In the genomic region with DNA sequence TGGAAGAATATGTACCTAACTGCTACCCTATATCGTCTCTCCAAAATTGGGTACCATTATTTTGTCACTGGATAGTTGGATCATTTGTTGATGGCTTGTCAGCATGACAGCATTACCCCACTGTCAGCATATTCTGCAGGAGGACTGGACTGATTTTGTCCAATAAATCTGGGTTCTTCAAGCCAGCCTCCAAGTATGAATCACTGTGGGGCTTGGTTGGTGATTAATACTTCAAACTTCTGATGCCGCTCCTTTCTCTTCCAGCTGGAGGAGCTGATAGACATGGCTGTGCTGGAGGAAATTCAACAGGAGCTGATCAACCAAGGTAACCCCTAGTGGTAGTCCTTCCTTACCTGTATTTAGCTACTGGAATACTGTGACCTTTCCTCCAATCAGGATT, we compare ENCODE assay signal across 12 cellular contexts. TPM values are rescaled to one million over a fixed set of nuclear protein-coding genes. Genes with fewer than 3 reads are reported as not detected.
DNase-seq lines count a peak whose midpoint lies in the region; ATAC-seq and TF ChIP-seq lines count a peak whose summit lies in the region.
"Had no signal": no experiment of that assay in that cellular context is flagged by ENCODE, and none has a peak within 500 bp of the region (broad histone marks: within the 10 kb centered on the region; RNA-seq: fewer than 3 reads in every experiment).

No MANE protein-coding gene starts in this region.

- no peak for TF ChIP-seq CTCF in lower lobe of right lung (IDR thresholded peaks at IDR 0.05)

- intact Hi-C loops in lower lobe of right lung (cut with DNase I), result no loop called here

- no peak for ATAC-seq in lower lobe of right lung

- H3K36me3 ChIP-seq in lower lobe of right lung, result peaks cover 66% of the 10 kb centered on the region

- H3K27ac ChIP-seq in epithelial cell of prostate (peak overlapping the region; percentile 80), lower lobe of right lung (no peak overlapping the region)
- H3K27ac ChIP-seq: dorsolateral prefrontal cortex, Peyer's patch had no signal

- H3K4me1 ChIP-seq in lower lobe of right lung, result peaks cover 25% of the 10 kb centered on the region

- H3K9me3 ChIP-seq in lower lobe of right lung, result no peaks in the 10 kb centered on the region
- H3K9me3 ChIP-seq: Peyer's patch had no signal

- H3K4me3 ChIP-seq in lower lobe of right lung, result no peak overlapping the region
- H3K4me3 ChIP-seq: Peyer's patch had no signal

- H3K27me3 ChIP-seq in lower lobe of right lung (ENCODE audit: low read depth), result no peaks in the 10 kb centered on the region
- H3K27me3 ChIP-seq: dorsolateral prefrontal cortex, Peyer's patch had no signal

- DNase-seq in GM04504 (ENCODE audit: low read depth) (peak; percentile 46), RKO (ENCODE audit: low spot score) (peak; percentile 92), epithelial cell of prostate (ENCODE audit: low read depth, low spot score) (no peak), renal cortical epithelial cell (ENCODE audit: low read depth) (peak; percentile 85), NCI-H1436 (lab: John Stamatoyannopoulos, UW) (no peak), cerebellum (ENCODE audit: low spot score) (no peak), lower lobe of right lung (no peak)
- DNase-seq: DMS79 treated with DMSO at 0.1 percent for 48 hours; dorsolateral prefrontal cortex; NCI-H2107; Peyer's patch; stimulated activated CD8-positive, alpha-beta memory T cell treated with anti-CD3 and anti-CD28 coated beads, Interleukin-4, amount 100 ng/mL, for 48 hours had no signal

RNA-seq across cellular contexts. Expression of a gene that starts 2.5 kb away (rescaled TPM):
- total RNA-seq in renal cortical epithelial cell (29.3 and 56.1 TPM in 2 replicates), cerebellum (65.1 TPM), lower lobe of right lung (37.2 TPM)

RNA-seq across cellular contexts. Expression of a gene that starts 3.0 kb away (rescaled TPM):
- total RNA-seq in renal cortical epithelial cell (81.6 and 161 TPM in 2 replicates), cerebellum (74.3 TPM), lower lobe of right lung (36.7 TPM)

RNA-seq across cellular contexts. Expression of a gene that starts 16.4 kb away (rescaled TPM):
- total RNA-seq in renal cortical epithelial cell (190 and 289 TPM in 2 replicates), cerebellum (67.2 TPM), lower lobe of right lung (57.5 TPM)

RNA-seq across cellular contexts. Expression of a gene that starts 46.3 kb away (rescaled TPM):
- 10.1 and 16.2 TPM in 2 replicates for total RNA-seq in renal cortical epithelial cell
- 15.9 TPM for total RNA-seq in cerebellum
- 10.2 TPM for total RNA-seq in lower lobe of right lung

Comparison
In these comparisons a context has a peak if more than half of its experiments do, and no peak if none do; other contexts are left out.
1. DNase-seq: peak in GM04504 (single experiment), RKO (single experiment) and renal cortical epithelial cell (single experiment); none in epithelial cell of prostate (single experiment), NCI-H1436 (single experiment), cerebellum (single experiment) and lower lobe of right lung (single experiment).